Comparison of ENCODE assay signal across 17 cellular contexts in genomic region chr5:55541056-55541635, GRCh38. TPM values are rescaled to one million over a fixed set of nuclear protein-coding genes. Genes with fewer than 3 reads are reported as not detected.
A peak's percentile ranks its signal among the peaks of the same experiment; 100 is the strongest.
DNase-seq lines count a peak whose midpoint lies in the region; ATAC-seq, FAIRE-seq and TF ChIP-seq lines count a peak whose summit lies in the region.
"Had no signal": no experiment of that assay in that cellular context is flagged by ENCODE, and none has a peak within 500 bp of the region (broad histone marks: within the 10 kb centered on the region; RNA-seq: fewer than 3 reads in every experiment).

No MANE protein-coding gene starts in this region.

- TF ChIP-seq CTCF in OCI-LY3 (IDR thresholded peaks at IDR 0.05; ENCODE audit: low read depth, low read length) (no peak), foreskin fibroblast (IDR thresholded peaks at IDR 0.05; ENCODE audit: low read depth, low read length) (no peak)

- no peak overlapping the region for H3K4me3 ChIP-seq in CD4-positive, alpha-beta memory T cell (ENCODE audit: low read length in 2 of 2)
- no peak overlapping the region for H3K4me3 ChIP-seq in OCI-LY3 (ENCODE audit: low read length)
- no peak overlapping the region for H3K4me3 ChIP-seq in foreskin fibroblast (ENCODE audit: low read depth in 1 of 2, low read length in 2 of 2)

- FAIRE-seq in HTR-8/SVneo (lab: Jason Lieb, UNC): no peak
- FAIRE-seq: endothelial cell of umbilical vein, RCC 7860 had no signal

- peaks cover 2 to 3% of the 10 kb centered on the region in 2 donors for H3K27me3 Mint-ChIP-seq in CD4-positive, alpha-beta memory T cell
- no peaks in the 10 kb centered on the region for H3K27me3 Mint-ChIP-seq in activated naive CD8-positive, alpha-beta T cell treated with anti-CD3 and anti-CD28 coated beads, Interleukin-2, amount 50 U/mL, for 24 hours

- peak overlapping the region; percentile 23 to 87 (median 41) for H3K27ac Mint-ChIP-seq in CD4-positive, alpha-beta memory T cell
- peak overlapping the region; percentile 4 for H3K27ac Mint-ChIP-seq in activated naive CD8-positive, alpha-beta T cell treated with anti-CD3 and anti-CD28 coated beads, Interleukin-2, amount 50 U/mL, for 24 hours
- H3K27ac Mint-ChIP-seq: nephron, progenitor cell of endocrine pancreas had no signal

- peaks cover 33% of the 10 kb centered on the region for H3K4me1 ChIP-seq in CD4-positive, alpha-beta memory T cell (ENCODE audit: insufficient read depth, low read length)
- H3K4me1 ChIP-seq in OCI-LY3 (ENCODE audit: low read length): peaks cover 33% of the 10 kb centered on the region

- H3K9ac ChIP-seq in OCI-LY3 (ENCODE audit: low read length): no peak overlapping the region

- H2AFZ ChIP-seq in OCI-LY3 (ENCODE audit: low read depth, low read length): no peak overlapping the region

- POLR2A ChIA-PET in CD4-positive, alpha-beta memory T cell (lab: Charles Lee; ENCODE audit: partially characterized antibody): no interaction called here

- intact Hi-C loops in CD4-positive, alpha-beta memory T cell (cut with micrococcal nuclease): no loop called here

- peak overlapping the region; percentile 57; the same call in 1 of the 2 replicates for H3K4me2 ChIP-seq in OCI-LY3 (ENCODE audit: low read length)

- CTCF ChIA-PET in CD4-positive, alpha-beta memory T cell (lab: Charles Lee; ENCODE audit: partially characterized antibody): interaction anchor here (0.5 kb wide), 1 partner anchor 17 kb away, joined by 3 read pairs; no protein-coding TSS in a partner anchor

- peak; percentile 64 for ATAC-seq in activated CD4-positive, CD25-positive, alpha-beta regulatory T cell treated with anti-CD3 and anti-CD28 coated beads, Interleukin-2, amount 50 U/mL, for 24 hours
- no peak for ATAC-seq in activated naive CD8-positive, alpha-beta T cell treated with anti-CD3 and anti-CD28 coated beads, Interleukin-2, amount 50 U/mL, for 24 hours

- no peaks in the 10 kb centered on the region for H3K9me3 ChIP-seq in CD4-positive, alpha-beta memory T cell (ENCODE audit: control insufficient read depth in 1 of 2, low read length in 2 of 2)
- no peaks in the 10 kb centered on the region for H3K9me3 ChIP-seq in OCI-LY3 (ENCODE audit: insufficient read depth, low read length)

- H3K4me1 Mint-ChIP-seq in CD4-positive, alpha-beta memory T cell: peaks cover 24 to 30% (median 26%) of the 10 kb centered on the region in 4 donors
- H3K4me1 Mint-ChIP-seq in activated naive CD8-positive, alpha-beta T cell treated with anti-CD3 and anti-CD28 coated beads, Interleukin-2, amount 50 U/mL, for 24 hours: peaks cover 36% of the 10 kb centered on the region

- DNase-seq in activated CD4-positive, CD25-positive, alpha-beta regulatory T cell treated with anti-CD3 and anti-CD28 coated beads, Interleukin-2, amount 50 U/mL, for 72 hours: no peak
- peak in 2 of 5 donors; percentile 5 to 16 for DNase-seq in CD4-positive, alpha-beta memory T cell
- no peak for DNase-seq in activated naive CD8-positive, alpha-beta T cell treated with anti-CD3 and anti-CD28 coated beads, Interleukin-2, amount 50 U/mL, for 24 hours
- DNase-seq in kidney tubule cell (ENCODE audit: low spot score) (no peak), foreskin fibroblast (no peak), HTR-8/SVneo (ENCODE audit: insufficient read length, low spot score) (no peak)
- DNase-seq: 8988T, activated gamma-delta T cell treated with Interleukin-2 at 50 U/mL for 16 hours, brain microvascular endothelial cell, cortex of kidney, DMS153 had no signal

- H4K20me1 ChIP-seq in OCI-LY3 (ENCODE audit: insufficient read depth, low read length): no peaks in the 10 kb centered on the region

- H3K36me3 ChIP-seq in CD4-positive, alpha-beta memory T cell (ENCODE audit: insufficient read depth, low read length): no peaks in the 10 kb centered on the region
- H3K36me3 ChIP-seq in OCI-LY3 (replicated peaks; ENCODE audit: low read depth, low read length): no peaks in the 10 kb centered on the region
- H3K36me3 ChIP-seq: brain microvascular endothelial cell had no signal

- H3K9me3 Mint-ChIP-seq in CD4-positive, alpha-beta memory T cell: peaks cover 0 to 1% (median 0%) of the 10 kb centered on the region in 8 donors
- H3K9me3 Mint-ChIP-seq in activated naive CD8-positive, alpha-beta T cell treated with anti-CD3 and anti-CD28 coated beads, Interleukin-2, amount 50 U/mL, for 24 hours: no peaks in the 10 kb centered on the region
- H3K9me3 Mint-ChIP-seq: nephron had no signal

- H3K36me3 Mint-ChIP-seq in CD4-positive, alpha-beta memory T cell: no peaks in the 10 kb centered on the region
- no peaks in the 10 kb centered on the region for H3K36me3 Mint-ChIP-seq in activated naive CD8-positive, alpha-beta T cell treated with anti-CD3 and anti-CD28 coated beads, Interleukin-2, amount 50 U/mL, for 24 hours (ENCODE audit: low read depth)

- no peak overlapping the region for H3K27ac ChIP-seq in CD4-positive, alpha-beta memory T cell (ENCODE audit: low read depth, low read length)
- no peak overlapping the region for H3K27ac ChIP-seq in OCI-LY3 (ENCODE audit: low read length)
- H3K27ac ChIP-seq: brain microvascular endothelial cell had no signal

- peaks cover 6% of the 10 kb centered on the region for H3K27me3 ChIP-seq in CD4-positive, alpha-beta memory T cell (ENCODE audit: insufficient read depth, low read length)
- H3K27me3 ChIP-seq in OCI-LY3 (ENCODE audit: low read depth, low read length): no peaks in the 10 kb centered on the region
- H3K27me3 ChIP-seq: brain microvascular endothelial cell had no signal

- H3K4me3 Mint-ChIP-seq in CD4-positive, alpha-beta memory T cell: peak overlapping the region in 5 of 8 donors; percentile 7 to 58 (median 42)
- no peak overlapping the region for H3K4me3 Mint-ChIP-seq in activated naive CD8-positive, alpha-beta T cell treated with anti-CD3 and anti-CD28 coated beads, Interleukin-2, amount 50 U/mL, for 24 hours
- H3K4me3 Mint-ChIP-seq: nephron had no signal

- H3K79me2 ChIP-seq in OCI-LY3 (ENCODE audit: low read length): no peaks in the 10 kb centered on the region

RNA-seq across cellular contexts. Expression of gene PLPP1, which starts 6.4 kb away (rescaled TPM):
- 1 to 10 TPM; 6.1 to 6.8 TPM for total RNA-seq in CD4-positive, alpha-beta memory T cell
- polyA plus RNA-seq in CD4-positive, alpha-beta memory T cell: 10 to 100 TPM; 10.3 to 12.4 TPM
